ENCODE assay signal across 8 cellular contexts in the genomic region with DNA sequence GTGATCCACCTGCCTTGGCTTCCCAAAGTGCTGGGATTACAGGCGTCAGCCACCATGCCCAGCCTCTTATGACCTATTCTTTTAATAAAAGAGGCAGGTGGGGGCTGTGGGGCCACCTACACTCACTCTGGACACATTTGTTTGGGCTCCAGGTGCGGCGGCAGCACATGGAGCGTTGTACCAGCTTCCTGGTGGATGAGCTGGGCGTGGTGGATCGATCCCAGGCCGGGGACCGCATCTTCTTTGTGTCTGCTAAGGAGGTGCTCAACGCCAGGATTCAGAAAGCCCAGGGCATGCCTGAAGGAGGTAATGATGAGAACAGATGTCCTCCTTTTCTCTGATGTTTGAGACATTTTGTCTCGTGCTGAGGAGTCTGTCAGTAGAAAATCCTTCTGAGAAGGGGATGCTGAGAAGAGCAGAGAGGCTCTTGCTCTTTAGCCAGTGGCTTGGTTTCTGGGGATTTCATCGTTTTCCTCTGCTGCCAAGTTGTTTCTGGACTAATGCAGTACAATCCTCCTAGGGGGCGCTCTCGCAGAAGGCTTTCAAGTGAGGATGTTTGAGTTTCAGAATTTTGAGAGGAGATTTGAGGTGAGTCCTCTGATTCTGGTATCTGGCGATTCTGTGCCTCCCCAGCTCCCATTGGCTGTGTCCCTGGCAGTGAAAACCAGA. TPM values are rescaled to one million over a fixed set of nuclear protein-coding genes. Genes with fewer than 3 reads are reported as not detected.
A peak's percentile ranks its signal among the peaks of the same experiment; 100 is the strongest.
DNase-seq lines count a peak whose midpoint lies in the region; ATAC-seq and TF ChIP-seq lines count a peak whose summit lies in the region.

No MANE protein-coding gene starts in this region.

- peak; percentile 45 for DNase-seq in G401 (ENCODE audit: low spot score)
- DNase-seq in activated CD8-positive, alpha-beta memory T cell treated with anti-CD3 and anti-CD28 coated beads for 48 hours (ENCODE audit: low read depth in 2 of 3, low spot score in 2 of 3) = peak in 2 of 3 experiments; percentile 20 to 51
- DNase-seq in foreskin fibroblast = peak in 1 of 2 donors; percentile 74
- DNase-seq in stimulated activated CD4-positive, alpha-beta T cell treated with anti-CD3 and anti-CD28 coated beads, Interleukin-1b, Interleukin-23, amount 100 ng/mL, for 24 hours (ENCODE audit: low read depth in 4 of 4, low spot score in 1 of 4) = peak in 3 of 4 experiments; percentile 18 to 32 (median 23)
- DNase-seq in HK-2 (ENCODE audit: unreplicated experiment) = no peak

- ATAC-seq in GM21526 (IDR thresholded peaks at IDR 0.05; ENCODE audit: low FRiP score, unreplicated experiment) (no peak), GM18519 (IDR thresholded peaks at IDR 0.05; ENCODE audit: low FRiP score, unreplicated experiment) (no peak)

- in situ Hi-C loops in G401 (cut with HindIII; ENCODE audit: low sequenced_read_pairs) = no loop called here

- TF ChIP-seq CTCF in LNCAP (IDR thresholded peaks at IDR 0.05) (peak; percentile 61), foreskin fibroblast (IDR thresholded peaks at IDR 0.05; ENCODE audit: low read depth, low read length) (peak; percentile 45)

- H3K4me3 ChIP-seq in foreskin fibroblast (ENCODE audit: low read depth in 1 of 2, low read length in 2 of 2) = no peak overlapping the region

RNA-seq across cellular contexts. Expression of gene MIIP, which starts 17.9 kb away (rescaled TPM):
- 37.9 and 41.0 TPM in 2 replicates for total RNA-seq in G401 (2014; rRNA removed; shearing (Covaris generic))

RNA-seq across cellular contexts. Expression of gene MFN2, which starts 21.1 kb away (rescaled TPM):
- total RNA-seq in G401 (2014; rRNA removed; shearing (Covaris generic)) = 23.4 and 37.0 TPM in 2 replicates
